Comparison of ENCODE assay signal across 15 cellular contexts in genomic region chr7:99402854-99403253, GRCh38. TPM values are rescaled to one million over a fixed set of nuclear protein-coding genes. Genes with fewer than 3 reads are reported as not detected.
DNase-seq lines count a peak whose midpoint lies in the region; ATAC-seq, FAIRE-seq and TF ChIP-seq lines count a peak whose summit lies in the region.
"Had no signal": no experiment of that assay in that cellular context is flagged by ENCODE, and none has a peak within 500 bp of the region (broad histone marks: within the 10 kb centered on the region; RNA-seq: fewer than 3 reads in every experiment).

No MANE protein-coding gene starts in this region.

- POLR2A ChIA-PET in T-cell (lab: Charles Lee) = no interaction called here

- H3K27ac Mint-ChIP-seq in activated naive CD8-positive, alpha-beta T cell = peak overlapping the region; percentile 4
- no peak overlapping the region for H3K27ac Mint-ChIP-seq in activated naive CD8-positive, alpha-beta T cell treated with anti-CD3 and anti-CD28 coated beads for 36 hours
- H3K27ac Mint-ChIP-seq in T-cell (peak overlapping the region; percentile 12 to 33), chondrocyte (ENCODE audit: unreplicated experiment) (peak overlapping the region; percentile 22)
- peak overlapping the region; percentile 88 for H3K27ac Mint-ChIP-seq in stimulated activated effector memory CD8-positive, alpha-beta T cell treated with anti-CD3 and anti-CD28 coated beads, Interleukin-12 subunit alpha, Interleukin-12 subunit beta, amount 100 ng/mL, for 72 hours

- no peak for DNase-seq in activated naive CD8-positive, alpha-beta T cell treated with anti-CD3 and anti-CD28 coated beads for 36 hours
- no peak for DNase-seq in T-cell
- no peak for DNase-seq in chondrocyte (ENCODE audit: low spot score)
- no peak for DNase-seq in stimulated activated effector memory CD8-positive, alpha-beta T cell treated with anti-CD3 and anti-CD28 coated beads, Interleukin-12 subunit alpha, Interleukin-12 subunit beta, amount 100 ng/mL, for 72 hours (ENCODE audit: low spot score in 2 of 2)
- DNase-seq in upper lobe of right lung = no peak
- DNase-seq in GM19239 (ENCODE audit: insufficient read length, low spot score) = no peak
- DNase-seq: Caco-2, DMS53, HCEC 1CT, NCI-H1436 treated with DMSO at 0.1 percent for 48 hours, NCI-H2081, NCI-H510A treated with DMSO at 0.1 percent for 48 hours had no signal

- FAIRE-seq in GM19239 (lab: Jason Lieb, UNC) = no peak

- no peaks in the 10 kb centered on the region for H3K9me3 Mint-ChIP-seq in activated naive CD8-positive, alpha-beta T cell (ENCODE audit: low read depth)
- no peaks in the 10 kb centered on the region for H3K9me3 Mint-ChIP-seq in activated naive CD8-positive, alpha-beta T cell treated with anti-CD3 and anti-CD28 coated beads for 36 hours
- H3K9me3 Mint-ChIP-seq in T-cell = no peaks in the 10 kb centered on the region
- no peaks in the 10 kb centered on the region for H3K9me3 Mint-ChIP-seq in chondrocyte (ENCODE audit: low read depth)
- no peaks in the 10 kb centered on the region for H3K9me3 Mint-ChIP-seq in stimulated activated effector memory CD8-positive, alpha-beta T cell treated with anti-CD3 and anti-CD28 coated beads, Interleukin-12 subunit alpha, Interleukin-12 subunit beta, amount 100 ng/mL, for 72 hours

- ATAC-seq in T-cell (replicated peaks in 1 of 4) = no peak
- no peak for ATAC-seq in stimulated activated effector memory CD8-positive, alpha-beta T cell treated with anti-CD3 and anti-CD28 coated beads, Interleukin-12 subunit alpha, Interleukin-12 subunit beta, amount 100 ng/mL, for 72 hours
- no peak for ATAC-seq in upper lobe of right lung
- ATAC-seq in GM18511 (IDR thresholded peaks at IDR 0.05; ENCODE audit: unreplicated experiment) = no peak
- ATAC-seq: Panc1 had no signal

- CTCF ChIA-PET in T-cell (lab: Charles Lee) = interaction anchor here in 1 of 2 donors (0.6 kb wide), 1 partner anchor 1182 kb away, joined by 3 read pairs; no protein-coding TSS in a partner anchor

- H3K27ac ChIP-seq in upper lobe of right lung = no peak overlapping the region

- intact Hi-C loops in upper lobe of right lung (cut with DNase I) = no loop called here

- peaks cover 57% of the 10 kb centered on the region for H3K36me3 ChIP-seq in upper lobe of right lung

- H3K9me3 ChIP-seq in upper lobe of right lung = no peaks in the 10 kb centered on the region
- H3K9me3 ChIP-seq: Caco-2 had no signal

- no peaks in the 10 kb centered on the region for H3K27me3 ChIP-seq in upper lobe of right lung

- peaks cover 6% of the 10 kb centered on the region for H3K36me3 Mint-ChIP-seq in activated naive CD8-positive, alpha-beta T cell
- peaks cover 39% of the 10 kb centered on the region for H3K36me3 Mint-ChIP-seq in activated naive CD8-positive, alpha-beta T cell treated with anti-CD3 and anti-CD28 coated beads for 36 hours
- H3K36me3 Mint-ChIP-seq in T-cell = peaks cover 27% of the 10 kb centered on the region
- peaks cover 24% of the 10 kb centered on the region for H3K36me3 Mint-ChIP-seq in chondrocyte (ENCODE audit: low read depth)
- peaks cover 84% of the 10 kb centered on the region for H3K36me3 Mint-ChIP-seq in stimulated activated effector memory CD8-positive, alpha-beta T cell treated with anti-CD3 and anti-CD28 coated beads, Interleukin-12 subunit alpha, Interleukin-12 subunit beta, amount 100 ng/mL, for 72 hours

- no peak overlapping the region for H3K4me3 Mint-ChIP-seq in activated naive CD8-positive, alpha-beta T cell
- H3K4me3 Mint-ChIP-seq in activated naive CD8-positive, alpha-beta T cell treated with anti-CD3 and anti-CD28 coated beads for 36 hours = no peak overlapping the region
- H3K4me3 Mint-ChIP-seq in T-cell = no peak overlapping the region
- H3K4me3 Mint-ChIP-seq in chondrocyte (ENCODE audit: unreplicated experiment) = no peak overlapping the region
- H3K4me3 Mint-ChIP-seq in stimulated activated effector memory CD8-positive, alpha-beta T cell treated with anti-CD3 and anti-CD28 coated beads, Interleukin-12 subunit alpha, Interleukin-12 subunit beta, amount 100 ng/mL, for 72 hours = no peak overlapping the region

- no peaks in the 10 kb centered on the region for H3K27me3 Mint-ChIP-seq in activated naive CD8-positive, alpha-beta T cell
- no peaks in the 10 kb centered on the region for H3K27me3 Mint-ChIP-seq in activated naive CD8-positive, alpha-beta T cell treated with anti-CD3 and anti-CD28 coated beads for 36 hours
- H3K27me3 Mint-ChIP-seq in T-cell = no peaks in the 10 kb centered on the region
- H3K27me3 Mint-ChIP-seq in chondrocyte (ENCODE audit: low read depth) = no peaks in the 10 kb centered on the region

- no peak overlapping the region for H3K4me3 ChIP-seq in upper lobe of right lung

- TF ChIP-seq CTCF in chondrocyte (IDR thresholded peaks at IDR 0.05) (no peak), upper lobe of right lung (IDR thresholded peaks at IDR 0.05) (no peak)

- H3K4me1 Mint-ChIP-seq in activated naive CD8-positive, alpha-beta T cell (ENCODE audit: low read depth) = peaks cover 34% of the 10 kb centered on the region
- H3K4me1 Mint-ChIP-seq in activated naive CD8-positive, alpha-beta T cell treated with anti-CD3 and anti-CD28 coated beads for 36 hours = peaks cover 27% of the 10 kb centered on the region
- peaks cover 27 to 48% (median 43%) of the 10 kb centered on the region in 3 donors for H3K4me1 Mint-ChIP-seq in T-cell
- peaks cover 32% of the 10 kb centered on the region for H3K4me1 Mint-ChIP-seq in chondrocyte (ENCODE audit: low read depth)
- peaks cover 62% of the 10 kb centered on the region for H3K4me1 Mint-ChIP-seq in stimulated activated effector memory CD8-positive, alpha-beta T cell treated with anti-CD3 and anti-CD28 coated beads, Interleukin-12 subunit alpha, Interleukin-12 subunit beta, amount 100 ng/mL, for 72 hours

- H3K4me1 ChIP-seq in upper lobe of right lung = peaks cover 43% of the 10 kb centered on the region

RNA-seq across cellular contexts. Expression of gene PDAP1, which starts 5.5 kb away (rescaled TPM):
- total RNA-seq in activated naive CD8-positive, alpha-beta T cell treated with anti-CD3 and anti-CD28 coated beads for 36 hours = 100 to 1,000 TPM; 201 to 214 TPM
- total RNA-seq in T-cell = 10 to 100 TPM; 48.1 to 75.7 (median 67.4) TPM
- 91.2 to 101 TPM (median 92.2 TPM) in 3 replicates for total RNA-seq in chondrocyte
- total RNA-seq in upper lobe of right lung = 76.4 TPM

RNA-seq across cellular contexts. Expression of gene BUD31, which starts 5.9 kb away (rescaled TPM):
- 100 to 1,000 TPM; 156 to 162 TPM for total RNA-seq in activated naive CD8-positive, alpha-beta T cell treated with anti-CD3 and anti-CD28 coated beads for 36 hours
- total RNA-seq in T-cell (100 to 1,000 TPM in 1 of 5 donors, 10 to 100 TPM in 4; 63.2 to 127 (median 82.3) TPM), chondrocyte (88.3 to 120 TPM (median 108 TPM) in 3 replicates), upper lobe of right lung (72.0 TPM)

RNA-seq across cellular contexts. Expression of gene ARPC1B, which starts 28.3 kb away (rescaled TPM):
- 100 to 1,000 TPM; 256 to 258 TPM for total RNA-seq in activated naive CD8-positive, alpha-beta T cell treated with anti-CD3 and anti-CD28 coated beads for 36 hours
- total RNA-seq in T-cell (100 to 1,000 TPM; 131 to 232 (median 203) TPM), chondrocyte (120 to 134 TPM (median 130 TPM) in 3 replicates), upper lobe of right lung (219 TPM)

RNA-seq across cellular contexts. Expression of gene PTCD1, which starts 35.7 kb away (rescaled TPM):
- 1 to 10 TPM; 5.9 to 9.1 TPM for total RNA-seq in activated naive CD8-positive, alpha-beta T cell treated with anti-CD3 and anti-CD28 coated beads for 36 hours
- 10 to 100 TPM in 3 of 5 donors, 1 to 10 TPM in 2; 5.4 to 11.6 (median 10.5) TPM for total RNA-seq in T-cell
- 4.4 to 5.8 TPM (median 5.4 TPM) in 3 replicates for total RNA-seq in chondrocyte
- 7.5 TPM for total RNA-seq in upper lobe of right lung

RNA-seq across cellular contexts. Expression of gene CPSF4, which starts 35.9 kb away (rescaled TPM):
- 10 to 100 TPM; 70.0 to 70.1 TPM for total RNA-seq in activated naive CD8-positive, alpha-beta T cell treated with anti-CD3 and anti-CD28 coated beads for 36 hours
- 10 to 100 TPM; 44.4 to 58.1 (median 52.3) TPM for total RNA-seq in T-cell
- total RNA-seq in chondrocyte = 25.4 to 36.6 TPM (median 29.0 TPM) in 3 replicates
- 26.9 TPM for total RNA-seq in upper lobe of right lung
